In genomic region chr1:15916916-15917315, GRCh38 we compare ENCODE assay signal across 14 cellular contexts. TPM values are rescaled to one million over a fixed set of nuclear protein-coding genes. Genes with fewer than 3 reads are reported as not detected.
DNase-seq lines count a peak whose midpoint lies in the region; ATAC-seq and TF ChIP-seq lines count a peak whose summit lies in the region.
"Had no signal": no experiment of that assay in that cellular context is flagged by ENCODE, and none has a peak within 500 bp of the region (broad histone marks: within the 10 kb centered on the region; RNA-seq: fewer than 3 reads in every experiment).

No MANE protein-coding gene starts in this region.

- CTCF ChIA-PET in activated CD8-positive, alpha-beta memory T cell treated with anti-CD3 and anti-CD28 coated beads, Interleukin-2, amount 10 ng/mL, durations not matched to agents 7 days and 5 days (lab: Charles Lee) = interaction anchor here (1.0 to 2.6 kb wide), 5 partner anchors 10 to 125 kb away, joined by 3 to 8 read pairs (median 4); no protein-coding TSS in a partner anchor

- H3K36me3 ChIP-seq in OCI-LY1 (ENCODE audit: insufficient read depth, low read length) (peaks cover 93% of the 10 kb centered on the region), endodermal cell (ENCODE audit: control insufficient read depth, insufficient read depth, low read length) (peaks cover 92% of the 10 kb centered on the region), skeletal muscle satellite cell (ENCODE audit: insufficient read depth, low read length) (peaks cover 17% of the 10 kb centered on the region)

- no peak for TF ChIP-seq CTCF in OCI-LY1 (IDR thresholded peaks at IDR 0.05; ENCODE audit: low read length)
- no peak for TF ChIP-seq CTCF in endodermal cell (conservative IDR thresholded peaks at IDR 0.05)

- peaks cover 11% of the 10 kb centered on the region; the same call in 1 of the 2 replicates for H3K79me2 ChIP-seq in OCI-LY1 (ENCODE audit: insufficient read depth, low read length)

- H3F3A ChIP-seq in OCI-LY1 (ENCODE audit: insufficient read depth, low read length) = no peaks in the 10 kb centered on the region

- no peaks in the 10 kb centered on the region for H3K9me2 ChIP-seq in OCI-LY1 (ENCODE audit: low read depth, low read length)

- peaks cover 2% of the 10 kb centered on the region; the same call in 1 of the 2 replicates for H4K20me1 ChIP-seq in OCI-LY1 (ENCODE audit: insufficient read depth, low read length)

- H3K27ac ChIP-seq in OCI-LY1 (ENCODE audit: low read depth, low read length, poor library complexity, severe bottlenecking) (peak overlapping the region; percentile 43), endodermal cell (ENCODE audit: low read depth, low read length) (no peak overlapping the region)
- H3K27ac ChIP-seq: hepatocyte had no signal

- H3K9ac ChIP-seq in OCI-LY1 (ENCODE audit: low read length) = no peak overlapping the region
- H3K9ac ChIP-seq in endodermal cell (ENCODE audit: extremely low read depth, low read length, poor library complexity, severe bottlenecking) = no peak overlapping the region
- peak overlapping the region; percentile 2 for H3K9ac ChIP-seq in skeletal muscle satellite cell (ENCODE audit: low read depth, low read length)

- no peaks in the 10 kb centered on the region for H3K9me3 Mint-ChIP-seq in activated CD8-positive, alpha-beta memory T cell treated with anti-CD3 and anti-CD28 coated beads, Interleukin-2, amount 10 ng/mL, durations not matched to agents 7 days and 5 days (ENCODE audit: low read depth)
- no peaks in the 10 kb centered on the region for H3K9me3 Mint-ChIP-seq in endodermal cell

- WGBS in endodermal cell (ENCODE audit: insufficient coverage in 1 of 2, insufficient read length in 1 of 2), 2 experiments = 57 to 77% methylated on average over 5 to 7 of the region's 7 CpGs

- peak overlapping the region; percentile 61 for H3K4me3 Mint-ChIP-seq in activated CD8-positive, alpha-beta memory T cell treated with anti-CD3 and anti-CD28 coated beads, Interleukin-2, amount 10 ng/mL, durations not matched to agents 7 days and 5 days
- H3K4me3 Mint-ChIP-seq in endodermal cell = no peak overlapping the region

- H3K36me3 Mint-ChIP-seq in activated CD8-positive, alpha-beta memory T cell treated with anti-CD3 and anti-CD28 coated beads, Interleukin-2, amount 10 ng/mL, durations not matched to agents 7 days and 5 days = peaks cover 62% of the 10 kb centered on the region
- peaks cover 65% of the 10 kb centered on the region for H3K36me3 Mint-ChIP-seq in endodermal cell (ENCODE audit: low read depth)

- H3K9me3 ChIP-seq in OCI-LY1 (ENCODE audit: low read length) (no peaks in the 10 kb centered on the region), endodermal cell (ENCODE audit: control insufficient read depth, low read length) (no peaks in the 10 kb centered on the region), skeletal muscle satellite cell (replicated peaks; ENCODE audit: low read length) (no peaks in the 10 kb centered on the region)

- H3K4me2 ChIP-seq in OCI-LY1 (ENCODE audit: low read length) (no peak overlapping the region), skeletal muscle satellite cell (ENCODE audit: low read length) (no peak overlapping the region)
- H3K4me2 ChIP-seq: hepatocyte had no signal

- H3K27me3 ChIP-seq in OCI-LY1 (ENCODE audit: insufficient read depth, low read length) (no peaks in the 10 kb centered on the region), endodermal cell (ENCODE audit: control insufficient read depth, insufficient read depth, low read length, poor library complexity, severe bottlenecking) (no peaks in the 10 kb centered on the region), skeletal muscle satellite cell (ENCODE audit: control insufficient read depth, insufficient read depth, low read length) (no peaks in the 10 kb centered on the region)
- H3K27me3 ChIP-seq: hepatocyte had no signal

- peak overlapping the region; percentile 87 for H3K27ac Mint-ChIP-seq in activated CD8-positive, alpha-beta memory T cell treated with anti-CD3 and anti-CD28 coated beads, Interleukin-2, amount 10 ng/mL, durations not matched to agents 7 days and 5 days
- peak overlapping the region; percentile 24 for H3K27ac Mint-ChIP-seq in endodermal cell

- peaks cover 45% of the 10 kb centered on the region for H3K4me1 Mint-ChIP-seq in activated CD8-positive, alpha-beta memory T cell treated with anti-CD3 and anti-CD28 coated beads, Interleukin-2, amount 10 ng/mL, durations not matched to agents 7 days and 5 days
- no peaks in the 10 kb centered on the region for H3K4me1 Mint-ChIP-seq in endodermal cell

- H3K4me3 ChIP-seq in OCI-LY1 (ENCODE audit: low read depth, low read length, poor library complexity, severe bottlenecking) = no peak overlapping the region
- H3K4me3 ChIP-seq in endodermal cell (ENCODE audit: low read length) = no peak overlapping the region
- no peak overlapping the region for H3K4me3 ChIP-seq in skeletal muscle satellite cell (ENCODE audit: low read length)
- H3K4me3 ChIP-seq: hepatocyte had no signal

- no peak overlapping the region for H2AFZ ChIP-seq in OCI-LY1 (ENCODE audit: low read length)
- H2AFZ ChIP-seq: hepatocyte had no signal

- H3K4me1 ChIP-seq in OCI-LY1 (ENCODE audit: insufficient read depth, low read length, severe bottlenecking) (peaks cover 16% of the 10 kb centered on the region), endodermal cell (ENCODE audit: control insufficient read depth, insufficient read depth, low read length) (no peaks in the 10 kb centered on the region), skeletal muscle satellite cell (ENCODE audit: control insufficient read depth, insufficient read depth, low read length) (peaks cover 42% of the 10 kb centered on the region)

- DNase-seq in activated CD8-positive, alpha-beta memory T cell treated with anti-CD3 and anti-CD28 coated beads, Interleukin-2, amount 10 ng/mL, durations not matched to agents 7 days and 5 days = peak; percentile 63
- no peak for DNase-seq in activated CD8-positive, alpha-beta memory T cell treated with anti-CD3 and anti-CD28 coated beads, Interleukin-2, amount 50 U/mL, for 48 hours
- DNase-seq in endodermal cell (no peak), SK-N-DZ (ENCODE audit: low spot score) (no peak), HuH-7 (ENCODE audit: low spot score) (no peak), medulla oblongata (ENCODE audit: extremely low spot score) (no peak)
- DNase-seq: activated CD4-positive, alpha-beta T cell treated with anti-CD3 and anti-CD28 coated beads, Interleukin-2, amount 50 U/mL, for 48 hours; AML-193; amygdala; GF-D8; GOT3 had no signal

- ATAC-seq in activated CD8-positive, alpha-beta memory T cell treated with anti-CD3 and anti-CD28 coated beads, Interleukin-2, amount 10 ng/mL, durations not matched to agents 7 days and 5 days = peak; percentile 40

- no peaks in the 10 kb centered on the region for H3K27me3 Mint-ChIP-seq in activated CD8-positive, alpha-beta memory T cell treated with anti-CD3 and anti-CD28 coated beads, Interleukin-2, amount 10 ng/mL, durations not matched to agents 7 days and 5 days
- no peaks in the 10 kb centered on the region for H3K27me3 Mint-ChIP-seq in endodermal cell (ENCODE audit: insufficient read depth)

RNA-seq across cellular contexts. Expression of gene ZBTB17, which starts 59.0 kb away (rescaled TPM):
- total RNA-seq in activated CD8-positive, alpha-beta memory T cell treated with anti-CD3 and anti-CD28 coated beads, Interleukin-2, amount 10 ng/mL, durations not matched to agents 7 days and 5 days = 10 to 100 TPM; 55.8 to 68.8 TPM
- 10 to 100 TPM; 28.0 to 31.7 TPM for total RNA-seq in endodermal cell
- polyA plus RNA-seq in endodermal cell (2013, experiment 1 of 2) = 35.1 TPM
- polyA plus RNA-seq in endodermal cell (2013, experiment 2 of 2) = 32.6 TPM
- 23.8 and 26.0 TPM in 2 replicates for total RNA-seq in skeletal muscle satellite cell (2012; rRNA removed)
- 30.0 and 32.6 TPM in 2 replicates for polyA plus RNA-seq in SK-N-DZ (2014; cell fraction: cytosol; rRNA removed)
- 143 and 161 TPM in 2 replicates for polyA plus RNA-seq in SK-N-DZ (2014; cell fraction: nucleus; rRNA removed)
